In the genomic region with DNA sequence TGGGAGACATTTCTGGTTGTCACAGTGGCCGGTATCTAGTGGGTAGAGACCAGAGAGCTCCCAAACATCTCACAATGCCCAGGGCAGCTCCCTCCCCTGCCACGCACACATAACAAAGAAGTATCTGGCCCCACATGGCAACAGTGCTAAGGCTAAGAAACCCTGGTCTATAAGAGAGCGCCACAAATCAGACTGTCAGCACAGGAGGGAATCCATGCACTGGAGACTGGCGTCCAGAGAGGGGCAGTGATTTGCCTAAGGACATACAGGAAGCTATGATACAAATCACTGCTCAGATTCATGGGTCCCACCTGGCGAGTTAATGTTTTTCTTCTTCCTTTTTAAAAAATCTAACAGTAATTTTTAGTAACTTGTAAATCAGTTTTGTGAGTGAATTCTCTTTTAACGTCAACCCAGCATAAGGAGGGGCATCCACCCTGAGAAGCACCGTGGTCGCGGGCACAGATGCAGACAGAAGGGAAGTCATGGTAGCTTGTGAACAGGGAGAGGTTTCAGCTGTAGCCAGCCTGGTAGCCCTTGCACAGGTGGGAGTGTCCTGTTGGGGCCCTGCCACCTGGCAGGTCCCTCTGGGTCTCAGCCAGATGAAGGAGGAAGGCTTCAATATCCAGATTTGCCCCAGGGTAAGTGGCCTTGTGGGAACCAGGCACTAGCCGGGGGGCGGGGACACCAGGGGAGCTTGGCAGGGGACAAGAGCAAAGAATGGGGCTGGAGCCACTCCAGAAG, we compare ENCODE assay signal across 9 cellular contexts. TPM values are rescaled to one million over a fixed set of nuclear protein-coding genes. Genes with fewer than 3 reads are reported as not detected.
A peak's percentile ranks its signal among the peaks of the same experiment; 100 is the strongest.
DNase-seq lines count a peak whose midpoint lies in the region; ATAC-seq and TF ChIP-seq lines count a peak whose summit lies in the region.
"Had no signal": no experiment of that assay in that cellular context is flagged by ENCODE, and none has a peak within 500 bp of the region (broad histone marks: within the 10 kb centered on the region; RNA-seq: fewer than 3 reads in every experiment).

No MANE protein-coding gene starts in this region.

- CTCF ChIA-PET in activated B cell treated with CpG ODN at 0.5 μM for 24 hours (lab: Charles Lee) = interaction anchor here (1.0 to 1.2 kb wide), 4 partner anchors 9 to 23 kb away, joined by 3 to 7 read pairs (median 4); partner anchors contain the start of gene ISG20

- no peaks in the 10 kb centered on the region for H3K27me3 Mint-ChIP-seq in activated B cell treated with CpG ODN at 0.5 μM for 24 hours
- no peaks in the 10 kb centered on the region for H3K27me3 Mint-ChIP-seq in glutamatergic neuron (ENCODE audit: unreplicated experiment)

- intact Hi-C loops in activated B cell treated with CpG ODN at 0.5 μM for 24 hours (cut with micrococcal nuclease) (loop anchor here (1.0 kb wide), 1 partner anchor 9 kb away; no protein-coding TSS in a partner anchor), stomach (cut with DNase I; ENCODE audit: low total_unique reads) (no loop called here)

- H3K9me3 ChIP-seq in stomach = no peaks in the 10 kb centered on the region

- H3K36me3 Mint-ChIP-seq in activated B cell treated with CpG ODN at 0.5 μM for 24 hours (ENCODE audit: low read depth) = peaks cover 66% of the 10 kb centered on the region
- H3K36me3 Mint-ChIP-seq in glutamatergic neuron (ENCODE audit: unreplicated experiment) = no peaks in the 10 kb centered on the region

- peaks cover 21 to 67% (median 53%) of the 10 kb centered on the region in 4 donors for H3K4me1 ChIP-seq in stomach

- ATAC-seq in activated CD4-positive, CD25-positive, alpha-beta regulatory T cell treated with anti-CD3 and anti-CD28 coated beads, Interleukin-2, amount 50 U/mL, for 24 hours = no peak
- ATAC-seq in activated B cell treated with CpG ODN at 0.5 μM for 24 hours (ENCODE audit: low read depth) = peak; percentile 56
- no peak for ATAC-seq in GM18870 (IDR thresholded peaks at IDR 0.05; ENCODE audit: unreplicated experiment)

- WGBS in stomach, 5 donors = 44 to 61% (median 55%) methylated on average over 11 of the region's 11 CpGs

- no peak overlapping the region for H3K4me3 ChIP-seq in stomach

- H3K27ac ChIP-seq in stomach = peak overlapping the region; percentile 72 to 89 (median 84)

- peak; percentile 28 for DNase-seq in activated CD4-positive, CD25-positive, alpha-beta regulatory T cell treated with anti-CD3 and anti-CD28 coated beads, Interleukin-2, amount 50 U/mL, for 72 hours
- DNase-seq in activated B cell treated with CpG ODN at 0.5 μM for 24 hours (peak; percentile 22), glutamatergic neuron (no peak), stomach (peak; percentile 87), NCI-H2227 treated with DMSO at 0.1 percent for 48 hours (lab: John Stamatoyannopoulos, UW) (no peak), midbrain (lab: John Stamatoyannopoulos, UW) (no peak)
- DNase-seq: NCI-H510A treated with DMSO at 0.1 percent for 48 hours had no signal

- H3K4me1 Mint-ChIP-seq in activated B cell treated with CpG ODN at 0.5 μM for 24 hours = peaks cover 87% of the 10 kb centered on the region
- H3K4me1 Mint-ChIP-seq in glutamatergic neuron (ENCODE audit: low read depth, unreplicated experiment) = peaks cover 6% of the 10 kb centered on the region

- TF ChIP-seq EP300 in stomach (IDR thresholded peaks at IDR 0.05) = no peak

- no peak for TF ChIP-seq POLR2A in stomach (IDR thresholded peaks at IDR 0.05)

- POLR2A ChIA-PET in activated B cell treated with CpG ODN at 0.5 μM for 24 hours (lab: Charles Lee) = interaction anchor here (1.2 to 1.7 kb wide), 3 partner anchors 9 to 180 kb away, joined by 4 to 16 read pairs (median 4); partner anchors contain the start of genes AEN, MRPL46 and MRPS11

- H3K36me3 ChIP-seq in stomach = peaks cover 0 to 23% (median 10%) of the 10 kb centered on the region in 4 donors

- peak overlapping the region; percentile 61 for H3K4me3 Mint-ChIP-seq in activated B cell treated with CpG ODN at 0.5 μM for 24 hours
- H3K4me3 Mint-ChIP-seq in glutamatergic neuron (ENCODE audit: unreplicated experiment) = no peak overlapping the region

- H3K9me3 Mint-ChIP-seq in activated B cell treated with CpG ODN at 0.5 μM for 24 hours (no peaks in the 10 kb centered on the region), glutamatergic neuron (ENCODE audit: unreplicated experiment) (peaks cover 3% of the 10 kb centered on the region)

- TF ChIP-seq CTCF in activated B cell treated with CpG ODN at 0.5 μM for 24 hours (IDR thresholded peaks at IDR 0.05) = no peak
- no peak for TF ChIP-seq CTCF in glutamatergic neuron (IDR thresholded peaks at IDR 0.05; ENCODE audit: partially characterized antibody, unreplicated experiment)
- no peak for TF ChIP-seq CTCF in stomach (IDR thresholded peaks at IDR 0.05)

- H3K27me3 ChIP-seq in stomach = no peaks in the 10 kb centered on the region

- H3K27ac Mint-ChIP-seq in activated B cell treated with CpG ODN at 0.5 μM for 24 hours (peak overlapping the region; percentile 96), glutamatergic neuron (ENCODE audit: unreplicated experiment) (peak overlapping the region; percentile 5)

RNA-seq across cellular contexts. Expression of gene ISG20, which starts 8.7 kb away (rescaled TPM):
- total RNA-seq in activated B cell treated with CpG ODN at 0.5 μM for 24 hours (84.6 and 87.1 TPM in 2 replicates), glutamatergic neuron (ENCODE audit: unreplicated experiment) (1.1 TPM), stomach (100 to 1,000 TPM in 1 of 5 donors, 10 to 100 TPM in 4; 15.6 to 104 (median 65.9) TPM)
- polyA plus RNA-seq in stomach = 100 to 1,000 TPM in 1 of 3 donors, 10 to 100 TPM in 2; 51.9 to 137 (median 81.9) TPM

RNA-seq across cellular contexts. Expression of gene AEN, which starts 26.4 kb away (rescaled TPM):
- total RNA-seq in activated B cell treated with CpG ODN at 0.5 μM for 24 hours (40.1 and 41.9 TPM in 2 replicates), glutamatergic neuron (ENCODE audit: unreplicated experiment) (15.4 TPM), stomach (10 to 100 TPM in 4 of 5 donors, 1 to 10 TPM in 1; 1.8 to 35.3 (median 19.9) TPM)
- polyA plus RNA-seq in stomach = 10 to 100 TPM in 2 of 3 donors, 1 to 10 TPM in 1; 9.6 to 16.1 (median 12.1) TPM

Comparison
In these comparisons a context has a peak if more than half of its experiments do, and no peak if none do; other contexts are left out.
1. DNase-seq: peak in activated CD4-positive, CD25-positive, alpha-beta regulatory T cell treated with anti-CD3 and anti-CD28 coated beads, Interleukin-2, amount 50 U/mL, for 72 hours (single experiment), activated B cell treated with CpG ODN at 0.5 μM for 24 hours (single experiment) and stomach (single experiment); none in glutamatergic neuron (single experiment), NCI-H2227 treated with DMSO at 0.1 percent for 48 hours (single experiment) and midbrain (single experiment).